ENCODE assay signal across 32 cellular contexts in the genomic region with DNA sequence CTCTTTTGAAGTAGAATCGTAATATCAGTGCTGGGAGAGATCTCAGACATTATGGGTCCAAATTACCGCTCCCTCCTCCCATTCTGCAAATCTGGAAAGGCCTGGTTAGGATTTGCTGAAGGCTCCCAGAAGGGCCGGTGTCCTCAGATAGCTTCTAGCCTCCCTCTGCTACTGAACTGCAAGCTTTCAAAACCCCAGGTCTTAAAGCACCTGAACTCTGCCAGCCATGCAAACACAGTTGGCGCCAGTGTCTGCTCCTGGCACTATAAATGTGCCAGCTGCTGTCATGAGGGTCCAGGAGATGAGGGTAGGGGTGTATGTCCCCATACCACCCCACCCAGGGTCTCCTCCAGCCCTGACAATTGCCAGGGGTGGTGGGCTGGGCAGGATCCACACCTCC. TPM values are rescaled to one million over a fixed set of nuclear protein-coding genes. Genes with fewer than 3 reads are reported as not detected.
"Had no signal": no experiment of that assay in that cellular context is flagged by ENCODE, and none has a peak within 500 bp of the region (broad histone marks: within the 10 kb centered on the region; RNA-seq: fewer than 3 reads in every experiment).

No MANE protein-coding gene starts in this region.

- H3K27ac Mint-ChIP-seq: dendritic cell treated with granulocyte-macrophage colony-stimulating factor and Interleukin-4, amounts not matched to agents 40 ng/mL and 50 ng/mL, for 4 days; endodermal cell; memory B cell; naive thymus-derived CD4-positive, alpha-beta T cell; nephron; neural progenitor cell; progenitor cell of endocrine pancreas had no signal

- H3K4me3 Mint-ChIP-seq: dendritic cell treated with granulocyte-macrophage colony-stimulating factor and Interleukin-4, amounts not matched to agents 40 ng/mL and 50 ng/mL, for 4 days; endodermal cell; memory B cell; naive thymus-derived CD4-positive, alpha-beta T cell; nephron; neural progenitor cell had no signal

- ATAC-seq: foreskin keratinocyte; gastroesophageal sphincter; heart left ventricle; naive thymus-derived CD4-positive, alpha-beta T cell; sciatic nerve had no signal

- H3K36me3 ChIP-seq: heart left ventricle, neural progenitor cell had no signal

- DNase-seq: cerebellar nuclear complex; effector CD8-positive, alpha-beta T cell; endodermal cell; foreskin keratinocyte; heart left ventricle; hippocampal formation; naive thymus-derived CD4-positive, alpha-beta T cell; stimulated activated CD4-positive, alpha-beta T cell treated with anti-CD3 and anti-CD28 coated beads, Interleukin-12 subunit alpha, Interleukin-12 subunit beta, amount 100 ng/mL, for 4 hours; stimulated activated CD4-positive, alpha-beta T cell treated with anti-CD3 and anti-CD28 coated beads, Interleukin-1b, Interleukin-23, amount 100 ng/mL, for 48 hours; stimulated activated CD4-positive, alpha-beta T cell treated with anti-CD3 and anti-CD28 coated beads, Interleukin-4, amount 100 ng/mL, for 1 hour; stimulated activated CD8-positive, alpha-beta memory T cell treated with anti-CD3 and anti-CD28 coated beads, Interleukin-4, amount 100 ng/mL, for 48 hours; stimulated activated naive CD4-positive, alpha-beta T cell treated with Interleukin-2 at 50 U/mL for 16 hours; stomach; testis; tibial artery; upper lobe of left lung had no signal

- H3K27me3 Mint-ChIP-seq: dendritic cell treated with granulocyte-macrophage colony-stimulating factor and Interleukin-4, amounts not matched to agents 40 ng/mL and 50 ng/mL, for 4 days; memory B cell; naive thymus-derived CD4-positive, alpha-beta T cell; progenitor cell of endocrine pancreas had no signal

- H3K9me3 ChIP-seq: esophagus muscularis mucosa, gastroesophageal sphincter, heart left ventricle, stomach, testis, tibial artery, upper lobe of left lung had no signal

- H3K27ac ChIP-seq: esophagus muscularis mucosa, foreskin keratinocyte, gastroesophageal sphincter, heart left ventricle, neural progenitor cell, parathyroid adenoma, stomach, testis, tibial artery, upper lobe of left lung had no signal

- H3K9me3 Mint-ChIP-seq: dendritic cell treated with granulocyte-macrophage colony-stimulating factor and Interleukin-4, amounts not matched to agents 40 ng/mL and 50 ng/mL, for 4 days; endodermal cell; memory B cell; naive thymus-derived CD4-positive, alpha-beta T cell; nephron; neural progenitor cell had no signal

- H3K4me1 ChIP-seq: esophagus muscularis mucosa, foreskin keratinocyte, gastroesophageal sphincter, heart left ventricle, parathyroid adenoma, tibial artery, upper lobe of left lung had no signal

- H3K36me3 Mint-ChIP-seq: neural progenitor cell had no signal

- H3K4me3 ChIP-seq: esophagus muscularis mucosa, gastroesophageal sphincter, heart left ventricle, lung, neural progenitor cell, smooth muscle cell, stomach, testis, tibial artery, upper lobe of left lung had no signal

- H3K27me3 ChIP-seq: esophagus muscularis mucosa, foreskin keratinocyte, gastroesophageal sphincter, heart left ventricle, neural progenitor cell, stomach, testis, tibial artery, upper lobe of left lung had no signal

- H3K4me1 Mint-ChIP-seq: memory B cell, nephron had no signal

RNA-seq across cellular contexts. Expression of a gene that starts 24.2 kb away (rescaled TPM):
- total RNA-seq: endothelial cell of umbilical vein, epithelial cell of proximal tubule, esophagus muscularis mucosa, fibroblast of lung, foreskin keratinocyte, gastroesophageal sphincter, kidney epithelial cell, osteoblast, progenitor cell of endocrine pancreas, sciatic nerve, smooth muscle cell, stomach, upper lobe of left lung had no signal
- polyA plus RNA-seq: endothelial cell of umbilical vein, fibroblast of lung, smooth muscle cell had no signal
